ENCODE assay signal across 8 cellular contexts in the genomic region with DNA sequence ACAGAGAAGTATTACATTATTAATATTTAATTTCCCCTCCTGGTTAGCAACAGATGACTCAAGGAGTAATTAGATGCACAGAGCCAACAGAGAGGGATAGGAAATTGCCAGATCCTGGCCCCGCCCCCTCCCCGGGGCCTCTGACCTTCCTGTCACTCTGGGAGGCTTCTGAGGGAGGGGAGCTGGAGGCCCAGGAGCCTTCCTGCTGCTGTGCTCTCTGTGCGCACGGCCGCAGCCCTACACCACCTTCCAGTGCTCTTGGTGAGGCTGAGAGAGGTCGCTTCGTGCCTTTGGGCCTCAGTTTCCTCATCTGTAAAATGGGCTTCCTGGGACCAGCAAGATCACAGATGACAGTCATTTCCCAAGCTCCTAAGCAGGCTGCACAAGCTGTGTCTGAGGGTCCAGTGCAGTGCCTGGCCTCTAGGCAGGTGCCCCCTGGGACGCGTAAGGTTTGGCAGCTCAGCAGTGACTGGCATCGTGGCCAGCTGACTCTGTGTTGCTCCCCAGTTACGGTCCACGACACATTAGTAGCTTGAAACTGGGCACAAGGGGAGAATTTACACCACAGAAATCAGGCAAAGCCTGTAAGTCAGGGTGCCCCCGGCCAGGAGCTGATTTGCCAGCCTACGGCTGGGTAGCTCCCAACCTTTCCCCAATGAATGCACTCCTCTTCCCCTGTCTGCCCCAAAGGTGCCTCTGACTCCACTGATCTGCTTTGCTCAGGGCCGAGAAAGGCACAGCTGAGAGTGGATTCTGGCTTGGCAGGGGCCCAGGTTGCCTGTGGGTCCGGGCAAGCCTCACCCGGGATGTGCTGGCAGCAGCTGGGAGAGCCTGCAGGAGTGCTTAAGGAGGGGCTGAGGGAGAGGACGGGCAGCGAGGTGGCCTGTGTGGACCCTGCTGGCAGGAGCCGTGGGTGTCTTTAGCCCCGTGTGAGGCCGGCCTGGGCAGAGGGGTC.
DNase-seq lines count a peak whose midpoint lies in the region; ATAC-seq and TF ChIP-seq lines count a peak whose summit lies in the region.

No MANE protein-coding gene starts in this region.

- DNase-seq in DMS79 treated with DMSO at 0.1 percent for 48 hours (lab: John Stamatoyannopoulos, UW) (peak; percentile 9), NCI-H446 (lab: John Stamatoyannopoulos, UW) (peak; percentile 78 to 94), left kidney (ENCODE audit: low read depth, low spot score) (peak; percentile 45), NCI-H187 (lab: John Stamatoyannopoulos, UW) (no peak), GM13977 (ENCODE audit: low spot score) (no peak)
- DNase-seq in activated T-cell treated with anti-CD3 and anti-CD28 coated beads, Interleukin-2, amount 50 U/mL, for 24 hours = peak; percentile 78
- peak; percentile 44 to 83 for DNase-seq in stimulated activated naive CD8-positive, alpha-beta T cell treated with anti-CD3 and anti-CD28 coated beads, Interleukin-15, amount 100 ng/mL, for 72 hours

- no peaks in the 10 kb centered on the region for H3K27me3 Mint-ChIP-seq in activated T-cell treated with anti-CD3 and anti-CD28 coated beads, Interleukin-2, amount 50 U/mL, for 24 hours
- no peaks in the 10 kb centered on the region for H3K27me3 Mint-ChIP-seq in stimulated activated naive CD8-positive, alpha-beta T cell treated with anti-CD3 and anti-CD28 coated beads, Interleukin-15, amount 100 ng/mL, for 72 hours

- H3K27ac Mint-ChIP-seq in activated T-cell treated with anti-CD3 and anti-CD28 coated beads, Interleukin-2, amount 50 U/mL, for 24 hours = peak overlapping the region; percentile 92
- peak overlapping the region in 1 of 2 donors; percentile 96 for H3K27ac Mint-ChIP-seq in stimulated activated naive CD8-positive, alpha-beta T cell treated with anti-CD3 and anti-CD28 coated beads, Interleukin-15, amount 100 ng/mL, for 72 hours

- no peaks in the 10 kb centered on the region for H3K9me3 Mint-ChIP-seq in activated T-cell treated with anti-CD3 and anti-CD28 coated beads, Interleukin-2, amount 50 U/mL, for 24 hours
- H3K9me3 Mint-ChIP-seq in stimulated activated naive CD8-positive, alpha-beta T cell treated with anti-CD3 and anti-CD28 coated beads, Interleukin-15, amount 100 ng/mL, for 72 hours = no peaks in the 10 kb centered on the region

- ATAC-seq in stimulated activated naive CD8-positive, alpha-beta T cell treated with anti-CD3 and anti-CD28 coated beads, Interleukin-15, amount 100 ng/mL, for 72 hours = peak; percentile 22
- no peak for ATAC-seq in GM21390 (IDR thresholded peaks at IDR 0.05; ENCODE audit: unreplicated experiment)

- peaks cover 88% of the 10 kb centered on the region for H3K4me1 Mint-ChIP-seq in activated T-cell treated with anti-CD3 and anti-CD28 coated beads, Interleukin-2, amount 50 U/mL, for 24 hours (ENCODE audit: low read depth)
- peaks cover 94% of the 10 kb centered on the region for H3K4me1 Mint-ChIP-seq in stimulated activated naive CD8-positive, alpha-beta T cell treated with anti-CD3 and anti-CD28 coated beads, Interleukin-15, amount 100 ng/mL, for 72 hours

- H3K4me3 Mint-ChIP-seq in activated T-cell treated with anti-CD3 and anti-CD28 coated beads, Interleukin-2, amount 50 U/mL, for 24 hours = peak overlapping the region; percentile 85
- H3K4me3 Mint-ChIP-seq in stimulated activated naive CD8-positive, alpha-beta T cell treated with anti-CD3 and anti-CD28 coated beads, Interleukin-15, amount 100 ng/mL, for 72 hours = peak overlapping the region; percentile 91 to 94

- peaks cover 53% of the 10 kb centered on the region for H3K36me3 Mint-ChIP-seq in activated T-cell treated with anti-CD3 and anti-CD28 coated beads, Interleukin-2, amount 50 U/mL, for 24 hours (ENCODE audit: low read depth)

- in situ Hi-C loops in GM13977 (cut with MboI; ENCODE audit: low pct_unique_long_range_greater_than_20kb, low sequenced_read_pairs, unreplicated experiment) = loop anchor here (10.0 kb wide), 1 partner anchor 75 kb away; no protein-coding TSS in a partner anchor

- no peak for TF ChIP-seq CTCF in GM13977 (IDR thresholded peaks at IDR 0.05; ENCODE audit: extremely low read depth, insufficient read depth, missing control alignments)

Comparison
In these comparisons a context has a peak if more than half of its experiments do, and no peak if none do; other contexts are left out.
1. DNase-seq: peak in DMS79 treated with DMSO at 0.1 percent for 48 hours (single experiment), NCI-H446 (2 of 2), activated T-cell treated with anti-CD3 and anti-CD28 coated beads, Interleukin-2, amount 50 U/mL, for 24 hours (single experiment), left kidney (single experiment) and stimulated activated naive CD8-positive, alpha-beta T cell treated with anti-CD3 and anti-CD28 coated beads, Interleukin-15, amount 100 ng/mL, for 72 hours (2 of 2); none in NCI-H187 (0 of 2) and GM13977 (single experiment).